In the genomic region with DNA sequence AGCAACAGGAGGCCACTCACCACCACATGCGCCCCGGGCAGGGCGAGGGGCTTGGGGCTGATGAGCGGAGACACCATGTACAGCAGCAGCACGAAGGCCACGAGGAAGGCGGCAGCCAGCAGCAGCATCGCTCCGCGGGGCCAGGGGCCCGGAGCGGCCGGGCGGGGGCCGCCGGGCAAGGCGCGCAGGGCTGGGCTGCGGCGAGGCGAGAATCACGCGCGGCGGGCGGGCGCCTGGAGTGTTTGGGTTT, we compare ENCODE assay signal across 8 cellular contexts. TPM values are rescaled to one million over a fixed set of nuclear protein-coding genes. Genes with fewer than 3 reads are reported as not detected.
DNase-seq lines count a peak whose midpoint lies in the region; ATAC-seq and TF ChIP-seq lines count a peak whose summit lies in the region.

A gene with protein sequence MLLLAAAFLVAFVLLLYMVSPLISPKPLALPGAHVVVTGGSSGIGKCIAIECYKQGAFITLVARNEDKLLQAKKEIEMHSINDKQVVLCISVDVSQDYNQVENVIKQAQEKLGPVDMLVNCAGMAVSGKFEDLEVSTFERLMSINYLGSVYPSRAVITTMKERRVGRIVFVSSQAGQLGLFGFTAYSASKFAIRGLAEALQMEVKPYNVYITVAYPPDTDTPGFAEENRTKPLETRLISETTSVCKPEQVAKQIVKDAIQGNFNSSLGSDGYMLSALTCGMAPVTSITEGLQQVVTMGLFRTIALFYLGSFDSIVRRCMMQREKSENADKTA (minus strand): TSS at position 216 of the 250 bp plus-strand sequence. CDS start 88 bp downstream, at position 128.

- peak within 1 kb of the TSS; percentile 81 for H3K4me3 Mint-ChIP-seq in activated CD8-positive, alpha-beta T cell treated with anti-CD3 and anti-CD28 coated beads, Interleukin-2, amount 10 ng/mL, durations not matched to agents 7 days and 5 days

- DNase-seq in HAP-1 (ENCODE audit: low spot score in 2 of 2) (no peak), left cardiac atrium (no peak), sciatic nerve (ENCODE audit: low spot score) (no peak), HEK293T (ENCODE audit: extremely low spot score) (no peak), NCI-H1436 (lab: John Stamatoyannopoulos, UW) (no peak)
- no peak for DNase-seq in activated CD8-positive, alpha-beta T cell treated with anti-CD3 and anti-CD28 coated beads, Interleukin-2, amount 10 ng/mL, durations not matched to agents 7 days and 5 days

- intact Hi-C loops in left cardiac atrium (cut with DNase I), result loop anchor here (5.0 to 10.0 kb wide), 2 partner anchors 55 to 58 kb away; a partner anchor contains a TSS
- intact Hi-C loops in sciatic nerve (cut with DNase I), result loop anchor here (10.0 kb wide), 1 partner anchor 48 kb away; no protein-coding TSS in a partner anchor

- no peaks in the 10 kb centered on the region; the same call in 1 of the 2 replicates for H3K4me1 ChIP-seq in HAP-1

- H3K27me3 Mint-ChIP-seq in activated CD8-positive, alpha-beta T cell treated with anti-CD3 and anti-CD28 coated beads, Interleukin-2, amount 10 ng/mL, durations not matched to agents 7 days and 5 days (ENCODE audit: low read depth), result no peaks in the 10 kb centered on the region

- ATAC-seq in activated CD8-positive, alpha-beta T cell treated with anti-CD3 and anti-CD28 coated beads, Interleukin-2, amount 10 ng/mL, durations not matched to agents 7 days and 5 days, result no peak
- ATAC-seq in left cardiac atrium (no peak), sciatic nerve (no peak), GM19328 (IDR thresholded peaks at IDR 0.05; ENCODE audit: unreplicated experiment) (no peak), GM21447 (IDR thresholded peaks at IDR 0.05; ENCODE audit: unreplicated experiment) (no peak)

- no peaks in the 10 kb centered on the region for H3K27me3 ChIP-seq in HAP-1 (ENCODE audit: low read depth)

- in situ Hi-C loops in HAP-1 (cut with MboI; ENCODE audit: low sequenced_read_pairs), result no loop called here

- CTCF ChIA-PET in activated CD8-positive, alpha-beta T cell treated with anti-CD3 and anti-CD28 coated beads, Interleukin-2, amount 10 ng/mL, durations not matched to agents 7 days and 5 days (lab: Charles Lee), result interaction anchor here (3.9 kb wide), 1 partner anchor 73 kb away, joined by 26 read pairs; no protein-coding TSS in a partner anchor
- CTCF ChIA-PET in HEK293T (lab: Yijun Ruan, JAX), result no interaction called here

- peaks cover 7% of the 10 kb centered on the region for H3K9me3 Mint-ChIP-seq in activated CD8-positive, alpha-beta T cell treated with anti-CD3 and anti-CD28 coated beads, Interleukin-2, amount 10 ng/mL, durations not matched to agents 7 days and 5 days (ENCODE audit: insufficient read depth)

- POLR2A ChIA-PET in activated CD8-positive, alpha-beta T cell treated with anti-CD3 and anti-CD28 coated beads, Interleukin-2, amount 10 ng/mL, durations not matched to agents 7 days and 5 days (lab: Charles Lee), result interaction anchor here (1.1 to 1.6 kb wide), 3 partner anchors 34 to 212 kb away, joined by 3 to 10 read pairs (median 4); a partner anchor contains a TSS
- POLR2A ChIA-PET in HEK293T (lab: Yijun Ruan, JAX), result interaction anchor here (1.0 kb wide), 3 partner anchors 10 to 144 kb away, joined by 3 read pairs; no protein-coding TSS in a partner anchor

- H3K9me3 ChIP-seq in HAP-1, result no peaks in the 10 kb centered on the region

- peak within 1 kb of the TSS; percentile 86 for H3K27ac Mint-ChIP-seq in activated CD8-positive, alpha-beta T cell treated with anti-CD3 and anti-CD28 coated beads, Interleukin-2, amount 10 ng/mL, durations not matched to agents 7 days and 5 days

- peak within 1 kb of the TSS; percentile 72 for H3K4me3 ChIP-seq in HAP-1

- H3K4me1 Mint-ChIP-seq in activated CD8-positive, alpha-beta T cell treated with anti-CD3 and anti-CD28 coated beads, Interleukin-2, amount 10 ng/mL, durations not matched to agents 7 days and 5 days (ENCODE audit: low read depth), result peaks cover 39% of the 10 kb centered on the region

- peaks cover 8% of the 10 kb centered on the region for H3K36me3 ChIP-seq in HAP-1 (replicated peaks)

- H3K36me3 Mint-ChIP-seq in activated CD8-positive, alpha-beta T cell treated with anti-CD3 and anti-CD28 coated beads, Interleukin-2, amount 10 ng/mL, durations not matched to agents 7 days and 5 days (ENCODE audit: low read depth), result peaks cover 30% of the 10 kb centered on the region

TF ChIP-seq in HEK293T, 16 proteins besides CTCF, POLR2A, EP300 and RAD21:
- TF ChIP-seq CTBP1 (IDR thresholded peaks at IDR 0.05; ENCODE audit: borderline replicate concordance) (no peak), TARDBP (IDR thresholded peaks at IDR 0.05) (no peak), L3MBTL2 (conservative IDR thresholded peaks at IDR 0.05) (no peak), FOXA1 (IDR thresholded peaks at IDR 0.05) (no peak), ARNT (IDR thresholded peaks at IDR 0.05) (no peak), BHLHE40 (IDR thresholded peaks at IDR 0.05; ENCODE audit: borderline replicate concordance) (no peak), NFRKB (IDR thresholded peaks at IDR 0.05) (no peak), LEF1 (IDR thresholded peaks at IDR 0.05; ENCODE audit: borderline replicate concordance) (no peak), FOXM1 (IDR thresholded peaks at IDR 0.05; ENCODE audit: borderline replicate concordance) (no peak), HDGF (IDR thresholded peaks at IDR 0.05; ENCODE audit: borderline replicate concordance) (no peak)
- TF ChIP-seq, protein P1, sequence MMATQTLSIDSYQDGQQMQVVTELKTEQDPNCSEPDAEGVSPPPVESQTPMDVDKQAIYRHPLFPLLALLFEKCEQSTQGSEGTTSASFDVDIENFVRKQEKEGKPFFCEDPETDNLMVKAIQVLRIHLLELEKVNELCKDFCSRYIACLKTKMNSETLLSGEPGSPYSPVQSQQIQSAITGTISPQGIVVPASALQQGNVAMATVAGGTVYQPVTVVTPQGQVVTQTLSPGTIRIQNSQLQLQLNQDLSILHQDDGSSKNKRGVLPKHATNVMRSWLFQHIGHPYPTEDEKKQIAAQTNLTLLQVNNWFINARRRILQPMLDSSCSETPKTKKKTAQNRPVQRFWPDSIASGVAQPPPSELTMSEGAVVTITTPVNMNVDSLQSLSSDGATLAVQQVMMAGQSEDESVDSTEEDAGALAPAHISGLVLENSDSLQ (IDR thresholded peaks at IDR 0.05), result no peak
TF ChIP-seq in HEK293T: peak in this region for 0.

RNA-seq across cellular contexts. Expression of the gene that starts here (rescaled TPM):
- total RNA-seq in activated CD8-positive, alpha-beta T cell treated with anti-CD3 and anti-CD28 coated beads, Interleukin-2, amount 10 ng/mL, durations not matched to agents 7 days and 5 days, result 10 to 100 TPM; 38.2 to 38.4 TPM
- total RNA-seq in left cardiac atrium (10 to 100 TPM; 48.0 to 58.1 TPM), sciatic nerve (118 TPM)
